In genomic region chr2:11362781-11363099, GRCh38 we compare ENCODE assay signal across 1 cellular context.
TF ChIP-seq lines count a peak whose summit lies in the region.

No MANE protein-coding gene starts in this region.

TF ChIP-seq in HepG2, 621 proteins besides CTCF, POLR2A, EP300 and RAD21 (continued from another document):
- TF ChIP-seq ZNF841 (CRISPR knock-in tag; IDR thresholded peaks at IDR 0.05; ENCODE audit: borderline replicate concordance), result no peak
- 0 out of 2 replicates have a peak, but pooled peaks have one; percentile 52 for TF ChIP-seq ZC3H4 (CRISPR knock-in tag; IDR thresholded peaks at IDR 0.05; ENCODE audit: borderline replicate concordance)
- TF ChIP-seq BCL6 (CRISPR knock-in tag; IDR thresholded peaks at IDR 0.05), result 0 out of 2 replicates have a peak, but pooled peaks have one; percentile 1
- TF ChIP-seq, protein P1, sequence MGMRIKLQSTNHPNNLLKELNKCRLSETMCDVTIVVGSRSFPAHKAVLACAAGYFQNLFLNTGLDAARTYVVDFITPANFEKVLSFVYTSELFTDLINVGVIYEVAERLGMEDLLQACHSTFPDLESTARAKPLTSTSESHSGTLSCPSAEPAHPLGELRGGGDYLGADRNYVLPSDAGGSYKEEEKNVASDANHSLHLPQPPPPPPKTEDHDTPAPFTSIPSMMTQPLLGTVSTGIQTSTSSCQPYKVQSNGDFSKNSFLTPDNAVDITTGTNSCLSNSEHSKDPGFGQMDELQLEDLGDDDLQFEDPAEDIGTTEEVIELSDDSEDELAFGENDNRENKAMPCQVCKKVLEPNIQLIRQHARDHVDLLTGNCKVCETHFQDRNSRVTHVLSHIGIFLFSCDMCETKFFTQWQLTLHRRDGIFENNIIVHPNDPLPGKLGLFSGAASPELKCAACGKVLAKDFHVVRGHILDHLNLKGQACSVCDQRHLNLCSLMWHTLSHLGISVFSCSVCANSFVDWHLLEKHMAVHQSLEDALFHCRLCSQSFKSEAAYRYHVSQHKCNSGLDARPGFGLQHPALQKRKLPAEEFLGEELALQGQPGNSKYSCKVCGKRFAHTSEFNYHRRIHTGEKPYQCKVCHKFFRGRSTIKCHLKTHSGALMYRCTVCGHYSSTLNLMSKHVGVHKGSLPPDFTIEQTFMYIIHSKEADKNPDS (CRISPR knock-in tag; IDR thresholded peaks at IDR 0.05), result no peak
- no peak for TF ChIP-seq DNMT3B (CRISPR knock-in tag; conservative IDR thresholded peaks at IDR 0.05)
- TF ChIP-seq BRD4 (CRISPR knock-in tag; IDR thresholded peaks at IDR 0.05), result no peak
- no peak for TF ChIP-seq GABPA (IDR thresholded peaks at IDR 0.05; ENCODE audit: low read depth, low read length)
- no peak for TF ChIP-seq GABPA (CRISPR knock-in tag; IDR thresholded peaks at IDR 0.05; ENCODE audit: low read depth)
- TF ChIP-seq, protein P2, sequence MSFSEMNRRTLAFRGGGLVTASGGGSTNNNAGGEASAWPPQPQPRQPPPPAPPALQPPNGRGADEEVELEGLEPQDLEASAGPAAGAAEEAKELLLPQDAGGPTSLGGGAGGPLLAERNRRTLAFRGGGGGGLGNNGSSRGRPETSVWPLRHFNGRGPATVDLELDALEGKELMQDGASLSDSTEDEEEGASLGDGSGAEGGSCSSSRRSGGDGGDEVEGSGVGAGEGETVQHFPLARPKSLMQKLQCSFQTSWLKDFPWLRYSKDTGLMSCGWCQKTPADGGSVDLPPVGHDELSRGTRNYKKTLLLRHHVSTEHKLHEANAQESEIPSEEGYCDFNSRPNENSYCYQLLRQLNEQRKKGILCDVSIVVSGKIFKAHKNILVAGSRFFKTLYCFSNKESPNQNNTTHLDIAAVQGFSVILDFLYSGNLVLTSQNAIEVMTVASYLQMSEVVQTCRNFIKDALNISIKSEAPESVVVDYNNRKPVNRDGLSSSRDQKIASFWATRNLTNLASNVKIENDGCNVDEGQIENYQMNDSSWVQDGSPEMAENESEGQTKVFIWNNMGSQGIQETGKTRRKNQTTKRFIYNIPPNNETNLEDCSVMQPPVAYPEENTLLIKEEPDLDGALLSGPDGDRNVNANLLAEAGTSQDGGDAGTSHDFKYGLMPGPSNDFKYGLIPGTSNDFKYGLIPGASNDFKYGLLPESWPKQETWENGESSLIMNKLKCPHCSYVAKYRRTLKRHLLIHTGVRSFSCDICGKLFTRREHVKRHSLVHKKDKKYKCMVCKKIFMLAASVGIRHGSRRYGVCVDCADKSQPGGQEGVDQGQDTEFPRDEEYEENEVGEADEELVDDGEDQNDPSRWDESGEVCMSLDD (CRISPR knock-in tag; IDR thresholded peaks at IDR 0.05; ENCODE audit: borderline replicate concordance), result no peak
- TF ChIP-seq REST (IDR thresholded peaks at IDR 0.05; ENCODE audit: borderline replicate concordance in 1 of 2, low read depth in 1 of 2, low read length in 2 of 2), result no peak
- TF ChIP-seq LCORL (IDR thresholded peaks at IDR 0.05), result no peak
- no peak for TF ChIP-seq LCORL (CRISPR knock-in tag; IDR thresholded peaks at IDR 0.05)
- no peak for TF ChIP-seq ZSCAN20 (CRISPR knock-in tag; IDR thresholded peaks at IDR 0.05; ENCODE audit: borderline replicate concordance)
- peak; percentile 25; the same call in 1 of the 2 replicates for TF ChIP-seq ZNF775 (CRISPR knock-in tag; IDR thresholded peaks at IDR 0.05; ENCODE audit: borderline replicate concordance)
- no peak for TF ChIP-seq GFI1 (CRISPR knock-in tag; IDR thresholded peaks at IDR 0.05; ENCODE audit: borderline replicate concordance)
- TF ChIP-seq ZFP36 (IDR thresholded peaks at IDR 0.05; ENCODE audit: borderline replicate concordance, low read depth, low read length, partially characterized antibody), result no peak
- 0 out of 2 replicates have a peak, but pooled peaks have one; percentile 56 for TF ChIP-seq ZNF761 (CRISPR knock-in tag; conservative IDR thresholded peaks at IDR 0.05)
- TF ChIP-seq ARID2 (CRISPR knock-in tag; IDR thresholded peaks at IDR 0.05; ENCODE audit: borderline replicate concordance), result no peak
- TF ChIP-seq MAFK (conservative IDR thresholded peaks at IDR 0.05 in 1 of 2, IDR thresholded peaks at IDR 0.05 in 1 of 2; ENCODE audit: low read length in 2 of 2), result 0 out of 4 replicates have a peak, but pooled peaks have one; percentile 16 to 24
- TF ChIP-seq ZNF205 (CRISPR knock-in tag; IDR thresholded peaks at IDR 0.05), result no peak
- no peak for TF ChIP-seq BRCA1 (CRISPR knock-in tag; IDR thresholded peaks at IDR 0.05)
- no peak for TF ChIP-seq ZNF12 (CRISPR knock-in tag; IDR thresholded peaks at IDR 0.05)
- no peak for TF ChIP-seq ZFX (CRISPR knock-in tag; IDR thresholded peaks at IDR 0.05; ENCODE audit: low read depth)
- no peak for TF ChIP-seq ZFP62 (CRISPR knock-in tag; IDR thresholded peaks at IDR 0.05)
- 0 out of 2 replicates have a peak, but pooled peaks have one; percentile 63 for TF ChIP-seq GTF3A (CRISPR knock-in tag; conservative IDR thresholded peaks at IDR 0.05)
- 0 out of 2 replicates have a peak, but pooled peaks have one; percentile 2 for TF ChIP-seq ZMAT3 (CRISPR knock-in tag; conservative IDR thresholded peaks at IDR 0.05)
- TF ChIP-seq, protein P3, sequence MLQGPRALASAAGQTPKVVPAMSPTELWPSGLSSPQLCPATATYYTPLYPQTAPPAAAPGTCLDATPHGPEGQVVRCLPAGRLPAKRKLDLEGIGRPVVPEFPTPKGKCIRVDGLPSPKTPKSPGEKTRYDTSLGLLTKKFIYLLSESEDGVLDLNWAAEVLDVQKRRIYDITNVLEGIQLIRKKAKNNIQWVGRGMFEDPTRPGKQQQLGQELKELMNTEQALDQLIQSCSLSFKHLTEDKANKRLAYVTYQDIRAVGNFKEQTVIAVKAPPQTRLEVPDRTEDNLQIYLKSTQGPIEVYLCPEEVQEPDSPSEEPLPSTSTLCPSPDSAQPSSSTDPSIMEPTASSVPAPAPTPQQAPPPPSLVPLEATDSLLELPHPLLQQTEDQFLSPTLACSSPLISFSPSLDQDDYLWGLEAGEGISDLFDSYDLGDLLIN (CRISPR knock-in tag; IDR thresholded peaks at IDR 0.05; ENCODE audit: borderline replicate concordance), result no peak
- no peak for TF ChIP-seq POLR2G (IDR thresholded peaks at IDR 0.05; ENCODE audit: low read depth, low read length)
